10 cellular contexts compared by ENCODE assay signal in genomic region chr16:3456374-3456773, GRCh38. TPM values are rescaled to one million over a fixed set of nuclear protein-coding genes. Genes with fewer than 3 reads are reported as not detected.
A peak's percentile ranks its signal among the peaks of the same experiment; 100 is the strongest.
DNase-seq lines count a peak whose midpoint lies in the region; ATAC-seq and TF ChIP-seq lines count a peak whose summit lies in the region.
"Had no signal": no experiment of that assay in that cellular context is flagged by ENCODE, and none has a peak within 500 bp of the region (broad histone marks: within the 10 kb centered on the region; RNA-seq: fewer than 3 reads in every experiment).

No MANE protein-coding gene starts in this region.

- CTCF ChIA-PET in naive thymus-derived CD4-positive, alpha-beta T cell (lab: Charles Lee) = no interaction called here

- H3K36me3 ChIP-seq in BLaER1 treated with 17β-estradiol and CSF1 and Interleukin-3, amounts not matched to agents 10 nM and 100 nM = peaks cover 0 to 20% (median 5%) of the 10 kb centered on the region in 11 experiments; a peak in 11 of 22 replicates
- H3K36me3 ChIP-seq in naive thymus-derived CD4-positive, alpha-beta T cell (ENCODE audit: control insufficient read depth in 2 of 3, insufficient read depth in 3 of 3, low read length in 3 of 3) = no peaks in the 10 kb centered on the region
- H3K36me3 ChIP-seq in H7 (replicated peaks; ENCODE audit: control insufficient read depth, insufficient read depth, low read length) = no peaks in the 10 kb centered on the region

- DNase-seq in KBM-7 (peak; percentile 47), NCI-H1694 (lab: John Stamatoyannopoulos, UW) (no peak), NCI-H510A treated with DMSO at 0.1 percent for 48 hours (lab: John Stamatoyannopoulos, UW) (no peak), H7 (no peak)
- no peak for DNase-seq in naive thymus-derived CD4-positive, alpha-beta T cell
- DNase-seq in stimulated activated CD4-positive, alpha-beta T cell treated with anti-CD3 and anti-CD28 coated beads, Interleukin-2, amount 100 ng/mL, for 24 hours = no peak
- DNase-seq: NCI-H2029 had no signal

- H3K9me3 ChIP-seq in BLaER1 treated with 17β-estradiol and CSF1 and Interleukin-3, amounts not matched to agents 10 nM and 100 nM (replicated peaks in 1 of 11) = no peaks in the 10 kb centered on the region
- no peaks in the 10 kb centered on the region for H3K9me3 ChIP-seq in naive thymus-derived CD4-positive, alpha-beta T cell (ENCODE audit: control insufficient read depth in 2 of 3, low read length in 3 of 3)

- peaks cover 56% of the 10 kb centered on the region for H3K4me1 Mint-ChIP-seq in brain
- H3K4me1 Mint-ChIP-seq in naive thymus-derived CD4-positive, alpha-beta T cell = peaks cover 29 to 46% (median 36%) of the 10 kb centered on the region in 7 donors

- peaks cover 8% of the 10 kb centered on the region for H3K27me3 Mint-ChIP-seq in brain
- H3K27me3 Mint-ChIP-seq in naive thymus-derived CD4-positive, alpha-beta T cell = no peaks in the 10 kb centered on the region

- no peak for ATAC-seq in naive thymus-derived CD4-positive, alpha-beta T cell

- no peak for TF ChIP-seq CTCF in brain (conservative IDR thresholded peaks at IDR 0.05)

- intact Hi-C loops in naive thymus-derived CD4-positive, alpha-beta T cell (cut with micrococcal nuclease) = loop anchor here (2.0 to 5.0 kb wide), 6 partner anchors 92 to 299 kb away; partner anchors contain the start of genes TIGD7 (in 1 of the 2), ZNF200 (in 1 of the 2) and ZNF75A (in 1 of the 2)

- peaks cover 23 to 32% (median 28%) of the 10 kb centered on the region in 11 experiments; a peak in 21 of 22 replicates for H4K20me1 ChIP-seq in BLaER1 treated with 17β-estradiol and CSF1 and Interleukin-3, amounts not matched to agents 10 nM and 100 nM

- peak overlapping the region; percentile 74 to 92 (median 80) for H3K4me3 Mint-ChIP-seq in brain
- peak overlapping the region; percentile 66 to 88 (median 86) for H3K4me3 Mint-ChIP-seq in naive thymus-derived CD4-positive, alpha-beta T cell

- H3K4me1 ChIP-seq in BLaER1 treated with 17β-estradiol and CSF1 and Interleukin-3, amounts not matched to agents 10 nM and 100 nM = peaks cover 41 to 49% (median 44%) of the 10 kb centered on the region in 10 experiments
- peaks cover 32 to 35% of the 10 kb centered on the region in 2 donors for H3K4me1 ChIP-seq in naive thymus-derived CD4-positive, alpha-beta T cell (ENCODE audit: control insufficient read depth in 2 of 2, insufficient read depth in 2 of 2, low read length in 2 of 2)

- peak overlapping the region in 7 of 11 experiments; percentile 16 to 99 (median 97); a peak in 5 of 22 replicates for H3K9ac ChIP-seq in BLaER1 treated with 17β-estradiol and CSF1 and Interleukin-3, amounts not matched to agents 10 nM and 100 nM

- POLR2A ChIA-PET in naive thymus-derived CD4-positive, alpha-beta T cell (lab: Charles Lee) = interaction anchor here (1.1 to 2.0 kb wide), 5 partner anchors 8 to 91 kb away, joined by 3 to 24 read pairs (median 6); partner anchors contain the start of genes NAA60, ZNF174, ZNF597 and ZSCAN32

- no peaks in the 10 kb centered on the region for H3K9me3 Mint-ChIP-seq in brain
- peaks cover 0 to 1% (median 0%) of the 10 kb centered on the region in 11 donors for H3K9me3 Mint-ChIP-seq in naive thymus-derived CD4-positive, alpha-beta T cell

- H3K4me2 ChIP-seq in BLaER1 treated with 17β-estradiol and CSF1 and Interleukin-3, amounts not matched to agents 10 nM and 100 nM = peak overlapping the region in 10 of 11 experiments; percentile 80 to 99 (median 93); a peak in 17 of 22 replicates

- H3K36me3 Mint-ChIP-seq in brain = no peaks in the 10 kb centered on the region
- H3K36me3 Mint-ChIP-seq in naive thymus-derived CD4-positive, alpha-beta T cell = peaks cover 0 to 8% (median 0%) of the 10 kb centered on the region in 5 donors

- in situ Hi-C loops in KBM-7 (cut with MboI; ENCODE audit: low pct_unique_long_range_greater_than_20kb, low sequenced_read_pairs) = no loop called here

- H3K27ac Mint-ChIP-seq in brain = peak overlapping the region; percentile 87 to 99 (median 96)
- H3K27ac Mint-ChIP-seq in naive thymus-derived CD4-positive, alpha-beta T cell = peak overlapping the region; percentile 72 to 94 (median 86)

- H3K4me3 ChIP-seq in BLaER1 treated with 17β-estradiol and CSF1 and Interleukin-3, amounts not matched to agents 10 nM and 100 nM = no peak overlapping the region
- no peak overlapping the region for H3K4me3 ChIP-seq in naive thymus-derived CD4-positive, alpha-beta T cell (ENCODE audit: low read length)
- H3K4me3 ChIP-seq in H7 (ENCODE audit: insufficient read depth, low read depth, low read length) = no peak overlapping the region

- peak overlapping the region in 7 of 11 experiments; percentile 95 to 100 (median 97); a peak in 11 of 22 replicates for H3K27ac ChIP-seq in BLaER1 treated with 17β-estradiol and CSF1 and Interleukin-3, amounts not matched to agents 10 nM and 100 nM
- H3K27ac ChIP-seq in naive thymus-derived CD4-positive, alpha-beta T cell (ENCODE audit: low read depth, low read length) = peak overlapping the region; percentile 15

- no peaks in the 10 kb centered on the region for H3K27me3 ChIP-seq in BLaER1 treated with 17β-estradiol and CSF1 and Interleukin-3, amounts not matched to agents 10 nM and 100 nM
- no peaks in the 10 kb centered on the region for H3K27me3 ChIP-seq in naive thymus-derived CD4-positive, alpha-beta T cell (ENCODE audit: control insufficient read depth in 2 of 2, insufficient read depth in 2 of 2, low read length in 2 of 2)
- H3K27me3 ChIP-seq in H7 (ENCODE audit: control insufficient read depth, insufficient read depth, low read length) = no peaks in the 10 kb centered on the region

RNA-seq across cellular contexts. Expression of gene NAA60, which starts 12.9 kb away (rescaled TPM):
- 64.4 TPM for polyA plus RNA-seq in brain (ENCODE audit: insufficient read depth, low read depth, low replicate concordance)
- 10 to 100 TPM; 38.7 to 63.7 (median 55.3) TPM for total RNA-seq in naive thymus-derived CD4-positive, alpha-beta T cell
- 10 to 100 TPM; 41.2 to 58.9 TPM for polyA plus RNA-seq in naive thymus-derived CD4-positive, alpha-beta T cell
- 11.0 and 12.6 TPM in 2 replicates for total RNA-seq in H7 (2014; rRNA removed; shearing (Covaris generic))

RNA-seq across cellular contexts. Expression of gene ZNF597, which starts 13.1 kb away (rescaled TPM):
- polyA plus RNA-seq in brain (ENCODE audit: insufficient read depth, low read depth, low replicate concordance) = 0.78 TPM
- total RNA-seq in naive thymus-derived CD4-positive, alpha-beta T cell = 1 to 10 TPM; 2.2 to 5.9 (median 3.8) TPM
- 1 to 10 TPM; 1.7 to 2.1 TPM for polyA plus RNA-seq in naive thymus-derived CD4-positive, alpha-beta T cell
- total RNA-seq in H7 (2014; rRNA removed; shearing (Covaris generic)) = 1.5 and 1.9 TPM in 2 replicates

RNA-seq across cellular contexts. Expression of gene C16orf90, which starts 38.9 kb away (rescaled TPM):
- not detected for polyA plus RNA-seq in brain (ENCODE audit: insufficient read depth, low read depth, low replicate concordance)
- not detected for total RNA-seq in naive thymus-derived CD4-positive, alpha-beta T cell
- polyA plus RNA-seq in naive thymus-derived CD4-positive, alpha-beta T cell = not detected
- not detected in 2 replicates for total RNA-seq in H7 (2014; rRNA removed; shearing (Covaris generic))
- total RNA-seq: activated CD8-positive, alpha-beta memory T cell treated with anti-CD3 and anti-CD28 coated beads for 36 hours had no signal

RNA-seq across cellular contexts. Expression of gene CLUAP1, which starts 44.4 kb away (rescaled TPM):
- polyA plus RNA-seq in brain (ENCODE audit: insufficient read depth, low read depth, low replicate concordance) = 29.2 TPM
- total RNA-seq in naive thymus-derived CD4-positive, alpha-beta T cell = 10 to 100 TPM; 16.9 to 33.2 (median 28.0) TPM
- polyA plus RNA-seq in naive thymus-derived CD4-positive, alpha-beta T cell = 10 to 100 TPM; 31.5 to 44.2 TPM
- 8.5 and 11.9 TPM in 2 replicates for total RNA-seq in H7 (2014; rRNA removed; shearing (Covaris generic))

RNA-seq across cellular contexts. Expression of gene ZNF174, which starts 55.4 kb away (rescaled TPM):
- polyA plus RNA-seq in brain (ENCODE audit: insufficient read depth, low read depth, low replicate concordance) = 14.5 TPM
- 10 to 100 TPM in 3 of 5 experiments, 1 to 10 TPM in 2; 4.7 to 22.8 (median 13.5) TPM for total RNA-seq in naive thymus-derived CD4-positive, alpha-beta T cell
- 10 to 100 TPM; 11.0 to 26.4 TPM for polyA plus RNA-seq in naive thymus-derived CD4-positive, alpha-beta T cell
- 11.6 and 12.4 TPM in 2 replicates for total RNA-seq in H7 (2014; rRNA removed; shearing (Covaris generic))
